38 cellular contexts compared by ENCODE assay signal in genomic region chr4:9891740-9892139, GRCh38.
"Had no signal": no experiment of that assay in that cellular context is flagged by ENCODE, and none has a peak within 500 bp of the region (broad histone marks: within the 10 kb centered on the region; RNA-seq: fewer than 3 reads in every experiment).

No MANE protein-coding gene starts in this region.

- H3K36me3 ChIP-seq: adrenal gland, ascending aorta, brain microvascular endothelial cell, breast epithelium, cardiac muscle cell had no signal

- FAIRE-seq: astrocyte had no signal

- H3K27ac Mint-ChIP-seq: activated naive CD4-positive, alpha-beta T cell treated with anti-CD3 and anti-CD28 coated beads for 36 hours; activated naive CD4-positive, alpha-beta T cell treated with anti-CD3 and anti-CD28 coated beads, Interleukin-2, amount 10 ng/mL, durations not matched to agents 7 days and 5 days; activated naive CD4-positive, alpha-beta T cell treated with anti-CD3 and anti-CD28 coated beads, Interleukin-2, amount 50 U/mL, for 24 hours; activated naive CD8-positive, alpha-beta T cell; activated naive CD8-positive, alpha-beta T cell treated with anti-CD3 and anti-CD28 coated beads for 36 hours; activated naive CD8-positive, alpha-beta T cell treated with anti-CD3 and anti-CD28 coated beads, Interleukin-2, amount 10 ng/mL, durations not matched to agents 7 days and 5 days; activated naive CD8-positive, alpha-beta T cell treated with anti-CD3 and anti-CD28 coated beads, Interleukin-2, amount 50 U/mL, for 24 hours; activated T-cell treated with anti-CD3 and anti-CD28 coated beads, Interleukin-2, amount 50 U/mL, for 24 hours; activated T-cell treated with anti-CD3 and anti-CD28 coated beads, Interleukin-2, amount 50 U/mL, for 72 hours; activated T-helper 1 cell treated with anti-CD3 and anti-CD28 coated beads, Interleukin-12 subunit alpha, Interleukin-12 subunit beta, Interleukin-2, Interleukin-4 antibody, amounts not matched to agents 30 ng/mL and 10 ng/mL and 1 ng/mL, durations not matched to agents 14 hours and 24 hours and 36 hours; activated T-helper 17 cell treated with anti-CD3 and anti-CD28 coated beads, Interleukin-2, amount 50 U/mL, for 72 hours; activated T-helper 2 cell treated with anti-CD3 and anti-CD28 coated beads, Interferon-gamma antibody, Interleukin-2, Interleukin-4, amounts not matched to agents 10 μg/mL and 5 μg/mL and 100 μg/mL, durations not matched to agents 14 hours and 24 hours and 36 hours; brain had no signal

- ATAC-seq: activated naive CD4-positive, alpha-beta T cell treated with anti-CD3 and anti-CD28 coated beads, Interleukin-2, amount 50 U/mL, for 72 hours; activated naive CD8-positive, alpha-beta T cell treated with anti-CD3 and anti-CD28 coated beads, Interleukin-2, amount 50 U/mL, for 24 hours; activated T-cell treated with anti-CD3 and anti-CD28 coated beads, Interleukin-2, amount 50 U/mL, for 4 hours; activated T-cell treated with anti-CD3 and anti-CD28 coated beads, Interleukin-2, amount 50 U/mL, for 72 hours; activated T-helper 17 cell treated with anti-CD3 and anti-CD28 coated beads, Interleukin-2, amount 50 U/mL, for 72 hours; body of pancreas had no signal

- H3K4me1 Mint-ChIP-seq: activated naive CD4-positive, alpha-beta T cell treated with anti-CD3 and anti-CD28 coated beads, Interleukin-2, amount 10 ng/mL, durations not matched to agents 7 days and 5 days; activated naive CD4-positive, alpha-beta T cell treated with anti-CD3 and anti-CD28 coated beads, Interleukin-2, amount 50 U/mL, for 24 hours; activated naive CD8-positive, alpha-beta T cell treated with anti-CD3 and anti-CD28 coated beads for 36 hours; activated naive CD8-positive, alpha-beta T cell treated with anti-CD3 and anti-CD28 coated beads, Interleukin-2, amount 10 ng/mL, durations not matched to agents 7 days and 5 days; activated naive CD8-positive, alpha-beta T cell treated with anti-CD3 and anti-CD28 coated beads, Interleukin-2, amount 50 U/mL, for 24 hours; activated T-helper 17 cell treated with anti-CD3 and anti-CD28 coated beads, Interleukin-2, amount 50 U/mL, for 72 hours; brain; central memory CD8-positive, alpha-beta T cell had no signal

- H3K27ac ChIP-seq: adrenal gland, ascending aorta, body of pancreas, brain microvascular endothelial cell, breast epithelium, cardiac muscle cell had no signal

- H3K4me3 Mint-ChIP-seq: activated naive CD4-positive, alpha-beta T cell treated with anti-CD3 and anti-CD28 coated beads for 36 hours; activated naive CD4-positive, alpha-beta T cell treated with anti-CD3 and anti-CD28 coated beads, Interleukin-2, amount 10 ng/mL, durations not matched to agents 7 days and 5 days; activated naive CD4-positive, alpha-beta T cell treated with anti-CD3 and anti-CD28 coated beads, Interleukin-2, amount 50 U/mL, for 24 hours; activated naive CD8-positive, alpha-beta T cell; activated naive CD8-positive, alpha-beta T cell treated with anti-CD3 and anti-CD28 coated beads for 36 hours; activated naive CD8-positive, alpha-beta T cell treated with anti-CD3 and anti-CD28 coated beads, Interleukin-2, amount 10 ng/mL, durations not matched to agents 7 days and 5 days; activated naive CD8-positive, alpha-beta T cell treated with anti-CD3 and anti-CD28 coated beads, Interleukin-2, amount 50 U/mL, for 24 hours; activated T-cell treated with anti-CD3 and anti-CD28 coated beads, Interleukin-2, amount 50 U/mL, for 24 hours; activated T-cell treated with anti-CD3 and anti-CD28 coated beads, Interleukin-2, amount 50 U/mL, for 4 hours; activated T-cell treated with anti-CD3 and anti-CD28 coated beads, Interleukin-2, amount 50 U/mL, for 72 hours; activated T-helper 1 cell treated with anti-CD3 and anti-CD28 coated beads, Interleukin-12 subunit alpha, Interleukin-12 subunit beta, Interleukin-2, Interleukin-4 antibody, amounts not matched to agents 30 ng/mL and 10 ng/mL and 1 ng/mL, durations not matched to agents 14 hours and 24 hours and 36 hours; activated T-helper 17 cell treated with anti-CD3 and anti-CD28 coated beads, Interleukin-2, amount 50 U/mL, for 72 hours; brain; central memory CD8-positive, alpha-beta T cell had no signal

- H3K9me3 Mint-ChIP-seq: activated naive CD4-positive, alpha-beta T cell treated with anti-CD3 and anti-CD28 coated beads for 36 hours; activated naive CD4-positive, alpha-beta T cell treated with anti-CD3 and anti-CD28 coated beads, Interleukin-2, amount 10 ng/mL, durations not matched to agents 7 days and 5 days; activated naive CD4-positive, alpha-beta T cell treated with anti-CD3 and anti-CD28 coated beads, Interleukin-2, amount 50 U/mL, for 24 hours; activated naive CD4-positive, alpha-beta T cell treated with anti-CD3 and anti-CD28 coated beads, Interleukin-2, amount 50 U/mL, for 72 hours; activated naive CD8-positive, alpha-beta T cell treated with anti-CD3 and anti-CD28 coated beads for 36 hours; activated naive CD8-positive, alpha-beta T cell treated with anti-CD3 and anti-CD28 coated beads, Interleukin-2, amount 10 ng/mL, durations not matched to agents 7 days and 5 days; activated naive CD8-positive, alpha-beta T cell treated with anti-CD3 and anti-CD28 coated beads, Interleukin-2, amount 50 U/mL, for 24 hours; activated T-cell treated with anti-CD3 and anti-CD28 coated beads, Interleukin-2, amount 50 U/mL, for 24 hours; activated T-cell treated with anti-CD3 and anti-CD28 coated beads, Interleukin-2, amount 50 U/mL, for 4 hours; activated T-cell treated with anti-CD3 and anti-CD28 coated beads, Interleukin-2, amount 50 U/mL, for 72 hours; activated T-helper 1 cell treated with anti-CD3 and anti-CD28 coated beads, Interleukin-12 subunit alpha, Interleukin-12 subunit beta, Interleukin-2, Interleukin-4 antibody, amounts not matched to agents 30 ng/mL and 10 ng/mL and 1 ng/mL, durations not matched to agents 14 hours and 24 hours and 36 hours; activated T-helper 17 cell treated with anti-CD3 and anti-CD28 coated beads, Interleukin-2, amount 50 U/mL, for 72 hours; activated T-helper 2 cell treated with anti-CD3 and anti-CD28 coated beads, Interferon-gamma antibody, Interleukin-2, Interleukin-4, amounts not matched to agents 10 μg/mL and 5 μg/mL and 100 μg/mL, durations not matched to agents 14 hours and 24 hours and 36 hours; brain; central memory CD8-positive, alpha-beta T cell had no signal

- H3K27me3 Mint-ChIP-seq: activated naive CD4-positive, alpha-beta T cell treated with anti-CD3 and anti-CD28 coated beads, Interleukin-2, amount 10 ng/mL, durations not matched to agents 7 days and 5 days; activated naive CD4-positive, alpha-beta T cell treated with anti-CD3 and anti-CD28 coated beads, Interleukin-2, amount 50 U/mL, for 24 hours; activated naive CD8-positive, alpha-beta T cell; activated naive CD8-positive, alpha-beta T cell treated with anti-CD3 and anti-CD28 coated beads for 36 hours; activated naive CD8-positive, alpha-beta T cell treated with anti-CD3 and anti-CD28 coated beads, Interleukin-2, amount 50 U/mL, for 24 hours; activated T-cell treated with anti-CD3 and anti-CD28 coated beads, Interleukin-2, amount 50 U/mL, for 24 hours had no signal

- DNase-seq: activated effector memory CD4-positive, alpha-beta T cell treated with anti-CD3 and anti-CD28 coated beads, Interleukin-2, amount 50 U/mL, for 16 hours; activated effector memory CD4-positive, alpha-beta T cell treated with Interleukin-2 at 50 U/mL for 16 hours; activated gamma-delta T cell; activated gamma-delta T cell treated with Interleukin-2 at 50 U/mL for 16 hours; activated naive CD4-positive, alpha-beta T cell; activated naive CD4-positive, alpha-beta T cell treated with anti-CD3 and anti-CD28 coated beads for 36 hours; activated naive CD4-positive, alpha-beta T cell treated with anti-CD3 and anti-CD28 coated beads, Interleukin-2, amount 10 ng/mL, durations not matched to agents 7 days and 5 days; activated naive CD4-positive, alpha-beta T cell treated with Interleukin-2 at 50 U/mL for 16 hours; activated naive CD8-positive, alpha-beta T cell treated with anti-CD3 and anti-CD28 coated beads for 36 hours; activated naive CD8-positive, alpha-beta T cell treated with anti-CD3 and anti-CD28 coated beads, Interleukin-2, amount 10 ng/mL, durations not matched to agents 7 days and 5 days; activated naive CD8-positive, alpha-beta T cell treated with anti-CD3 and anti-CD28 coated beads, Interleukin-2, amount 50 U/mL, for 24 hours; activated T-cell treated with anti-CD3 and anti-CD28 coated beads, Interleukin-2, amount 50 U/mL, for 1 hour; activated T-cell treated with anti-CD3 and anti-CD28 coated beads, Interleukin-2, amount 50 U/mL, for 24 hours; activated T-cell treated with anti-CD3 and anti-CD28 coated beads, Interleukin-2, amount 50 U/mL, for 4 hours; activated T-cell treated with anti-CD3 and anti-CD28 coated beads, Interleukin-2, amount 50 U/mL, for 48 hours; activated T-cell treated with anti-CD3 and anti-CD28 coated beads, Interleukin-2, amount 50 U/mL, for 72 hours; adrenal gland; amniotic stem cell; amygdala; anterior cingulate cortex; aorta; body of pancreas; brain microvascular endothelial cell; caudate nucleus; central memory CD4-positive, alpha-beta T cell; cerebellar nuclear complex had no signal

- H3K9me3 ChIP-seq: adrenal gland, ascending aorta, body of pancreas, breast epithelium had no signal

- H3K27me3 ChIP-seq: adrenal gland, ascending aorta, body of pancreas, brain microvascular endothelial cell, breast epithelium, cardiac muscle cell had no signal

- H3K4me1 ChIP-seq: adrenal gland, ascending aorta, body of pancreas, breast epithelium had no signal

- H3K4me3 ChIP-seq: adrenal gland, ascending aorta, body of pancreas, breast epithelium, cardiac muscle cell had no signal

- H3K36me3 Mint-ChIP-seq: activated naive CD4-positive, alpha-beta T cell treated with anti-CD3 and anti-CD28 coated beads, Interleukin-2, amount 10 ng/mL, durations not matched to agents 7 days and 5 days; activated naive CD4-positive, alpha-beta T cell treated with anti-CD3 and anti-CD28 coated beads, Interleukin-2, amount 50 U/mL, for 24 hours; activated naive CD4-positive, alpha-beta T cell treated with anti-CD3 and anti-CD28 coated beads, Interleukin-2, amount 50 U/mL, for 72 hours; activated naive CD8-positive, alpha-beta T cell; activated naive CD8-positive, alpha-beta T cell treated with anti-CD3 and anti-CD28 coated beads for 36 hours; activated naive CD8-positive, alpha-beta T cell treated with anti-CD3 and anti-CD28 coated beads, Interleukin-2, amount 10 ng/mL, durations not matched to agents 7 days and 5 days; brain had no signal
